8 cellular contexts compared by ENCODE assay signal in the genomic region with DNA sequence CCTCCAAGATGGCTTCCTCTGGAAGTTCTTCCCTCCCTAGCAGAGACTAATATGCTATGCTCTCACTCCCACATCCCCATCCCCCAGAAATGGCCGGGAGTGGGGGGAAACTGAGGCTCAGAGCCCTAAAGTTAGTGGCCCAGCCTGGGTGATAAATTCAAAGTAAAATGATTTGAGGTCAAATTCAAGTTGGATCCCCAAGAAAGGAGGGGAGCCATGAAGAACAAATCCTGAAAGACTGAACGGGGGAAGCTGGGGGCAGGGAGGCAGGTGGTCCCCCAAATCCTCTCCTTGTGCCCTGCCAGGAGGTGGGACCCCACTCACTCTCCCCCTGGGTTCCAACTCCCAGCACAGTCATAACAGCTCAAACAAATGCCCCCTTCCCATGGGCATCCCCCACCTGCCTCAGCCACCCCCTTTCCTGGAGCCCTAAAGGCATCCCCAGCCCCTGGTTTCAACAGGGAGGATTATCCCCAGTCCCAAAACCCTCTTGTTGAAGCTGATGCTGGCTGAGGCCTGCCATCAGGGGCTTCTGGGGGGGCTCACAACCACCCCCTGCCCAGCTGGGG. TPM values are rescaled to one million over a fixed set of nuclear protein-coding genes. Genes with fewer than 3 reads are reported as not detected.
DNase-seq lines count a peak whose midpoint lies in the region; ATAC-seq and TF ChIP-seq lines count a peak whose summit lies in the region.

No MANE protein-coding gene starts in this region.

- H3K9me3 ChIP-seq in NT2/D1 (ENCODE audit: insufficient read depth, low read length): no peaks in the 10 kb centered on the region
- no peaks in the 10 kb centered on the region for H3K9me3 ChIP-seq in endodermal cell (ENCODE audit: control insufficient read depth, low read length)
- no peaks in the 10 kb centered on the region for H3K9me3 ChIP-seq in neutrophil
- no peaks in the 10 kb centered on the region for H3K9me3 ChIP-seq in mucosa of descending colon

- H3K4me1 ChIP-seq in NT2/D1 (ENCODE audit: insufficient read depth, insufficient read length) (peaks cover 9% of the 10 kb centered on the region), endodermal cell (ENCODE audit: control insufficient read depth, insufficient read depth, low read length) (peaks cover 6% of the 10 kb centered on the region), neutrophil (ENCODE audit: control insufficient read depth in 1 of 2, insufficient read depth in 1 of 2, low read depth in 1 of 2, low read length in 1 of 2) (peaks cover 29 to 39% of the 10 kb centered on the region in 2 experiments), mucosa of descending colon (ENCODE audit: low read depth) (peaks cover 14% of the 10 kb centered on the region)

- peak overlapping the region; percentile 77 for H3K27ac ChIP-seq in C4-2B
- H3K27ac ChIP-seq in endodermal cell (ENCODE audit: low read depth, low read length): no peak overlapping the region
- H3K27ac ChIP-seq in neutrophil: peak overlapping the region; percentile 86

- no peaks in the 10 kb centered on the region for H3K36me3 Mint-ChIP-seq in endodermal cell (ENCODE audit: low read depth)

- H3K27me3 ChIP-seq in NT2/D1 (ENCODE audit: insufficient read depth, insufficient read length): peaks cover 19% of the 10 kb centered on the region
- H3K27me3 ChIP-seq in endodermal cell (ENCODE audit: control insufficient read depth, insufficient read depth, low read length, poor library complexity, severe bottlenecking): peaks cover 6% of the 10 kb centered on the region
- H3K27me3 ChIP-seq in neutrophil: peaks cover 34% of the 10 kb centered on the region

- H3K9ac ChIP-seq in NT2/D1 (ENCODE audit: insufficient read length, low read depth) (peak overlapping the region; percentile 85), endodermal cell (ENCODE audit: extremely low read depth, low read length, poor library complexity, severe bottlenecking) (peak overlapping the region; percentile 23)

- DNase-seq in NT2/D1 (ENCODE audit: low read depth, low spot score): no peak
- DNase-seq in endodermal cell: no peak
- no peak for DNase-seq in mucosa of descending colon
- DNase-seq in NCI-H1105 treated with DMSO at 0.1 percent for 48 hours (lab: John Stamatoyannopoulos, UW): no peak

- ATAC-seq in mucosa of descending colon (no peak), HG03196 (IDR thresholded peaks at IDR 0.05; ENCODE audit: unreplicated experiment) (no peak), HG03378 (IDR thresholded peaks at IDR 0.05; ENCODE audit: unreplicated experiment) (no peak)

- H3K36me3 ChIP-seq in NT2/D1 (ENCODE audit: insufficient read depth, insufficient read length, low read length) (peaks cover 40% of the 10 kb centered on the region), endodermal cell (ENCODE audit: control insufficient read depth, insufficient read depth, low read length) (peaks cover 23% of the 10 kb centered on the region), neutrophil (peaks cover 35% of the 10 kb centered on the region), mucosa of descending colon (ENCODE audit: low read depth) (no peaks in the 10 kb centered on the region)

- peak overlapping the region; percentile 86 for H3K4me3 Mint-ChIP-seq in endodermal cell

- intact Hi-C loops in mucosa of descending colon (cut with DNase I, micrococcal nuclease): loop anchor here in 1 of 2 donors (10.0 kb wide), 1 partner anchor 134 kb away; no protein-coding TSS in a partner anchor

- H3K4me3 ChIP-seq in NT2/D1 (ENCODE audit: insufficient read length, low read depth): peak overlapping the region; percentile 56
- peak overlapping the region; percentile 82 for H3K4me3 ChIP-seq in endodermal cell (ENCODE audit: low read length)
- peak overlapping the region; percentile 90 to 95 for H3K4me3 ChIP-seq in neutrophil (ENCODE audit: low read depth in 1 of 2, low read length in 1 of 2)
- H3K4me3 ChIP-seq in mucosa of descending colon: no peak overlapping the region

- H3K27ac Mint-ChIP-seq in endodermal cell: no peak overlapping the region

- 85% methylated on average over 2 of the region's 2 CpGs; no CpG with 5 or more reads in 1 of the 2 experiments for WGBS in endodermal cell (ENCODE audit: insufficient coverage in 1 of 2, insufficient read length in 1 of 2), 2 experiments

- no peak for TF ChIP-seq CTCF in C4-2B (conservative IDR thresholded peaks at IDR 0.05)
- TF ChIP-seq CTCF in endodermal cell (conservative IDR thresholded peaks at IDR 0.05): no peak
- TF ChIP-seq CTCF in neutrophil (IDR thresholded peaks at IDR 0.05): no peak
- TF ChIP-seq CTCF in mucosa of descending colon (IDR thresholded peaks at IDR 0.05): no peak

- no peaks in the 10 kb centered on the region for H3K9me3 Mint-ChIP-seq in endodermal cell

- H3K27me3 Mint-ChIP-seq in endodermal cell (ENCODE audit: insufficient read depth): peaks cover 48% of the 10 kb centered on the region

- peaks cover 16% of the 10 kb centered on the region for H3K4me1 Mint-ChIP-seq in endodermal cell

RNA-seq across cellular contexts. Expression of gene CBX6, which starts 1.1 kb away (rescaled TPM):
- 10 to 100 TPM; 12.8 to 28.2 TPM for total RNA-seq in endodermal cell
- polyA plus RNA-seq in endodermal cell (2013, experiment 1 of 2): 18.6 TPM
- 18.3 TPM for polyA plus RNA-seq in endodermal cell (2013, experiment 2 of 2)
- 10 to 100 TPM; 15.7 to 84.0 (median 23.6) TPM for total RNA-seq in mucosa of descending colon

RNA-seq across cellular contexts. Expression of gene NPTXR, which starts 27.0 kb away (rescaled TPM):
- total RNA-seq in endodermal cell (1 to 10 TPM; 2.1 to 2.5 TPM), mucosa of descending colon (10 to 100 TPM in 1 of 3 donors, 1 to 10 TPM in 1, under 1 TPM in 1; 0.84 to 15.5 (median 1.2) TPM)
- polyA plus RNA-seq in endodermal cell (2013, experiment 1 of 2): 3.2 TPM
- 2.6 TPM for polyA plus RNA-seq in endodermal cell (2013, experiment 2 of 2)
